22 cellular contexts compared by ENCODE assay signal in the genomic region with DNA sequence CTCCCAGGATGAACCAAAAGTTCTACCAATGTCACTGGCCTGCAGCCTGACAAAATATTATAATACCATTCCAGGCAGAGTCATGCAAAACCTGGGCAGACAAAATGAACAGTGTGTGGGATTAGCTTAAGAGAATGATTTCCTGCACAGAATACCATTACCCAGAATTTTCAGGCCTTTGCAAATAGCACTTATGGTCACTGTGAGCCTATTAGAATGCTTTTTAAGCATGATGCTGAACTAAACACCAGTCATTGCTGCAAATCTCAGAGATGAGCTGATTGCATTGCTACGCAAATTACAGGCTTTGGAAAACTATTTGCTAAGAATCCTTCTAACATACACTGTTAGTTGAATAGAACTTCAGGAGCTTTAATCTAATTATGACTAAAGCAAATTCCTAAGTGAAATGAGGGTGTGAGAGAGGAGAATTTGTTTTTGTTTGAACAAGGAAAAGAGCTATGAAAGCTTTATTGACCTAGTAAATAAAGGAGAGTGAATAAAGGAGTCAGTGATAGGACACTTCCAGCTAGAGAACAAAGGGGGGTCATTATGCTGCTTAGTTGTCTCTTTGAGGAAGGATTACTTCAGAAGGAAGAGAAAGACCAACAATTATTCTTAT.
A peak's percentile ranks its signal among the peaks of the same experiment; 100 is the strongest.
DNase-seq lines count a peak whose midpoint lies in the region; ATAC-seq lines count a peak whose summit lies in the region.
"Had no signal": no experiment of that assay in that cellular context is flagged by ENCODE, and none has a peak within 500 bp of the region (broad histone marks: within the 10 kb centered on the region; RNA-seq: fewer than 3 reads in every experiment).

No MANE protein-coding gene starts in this region.

- H3K27me3 ChIP-seq in neuronal stem cell (ENCODE audit: control insufficient read depth in 3 of 3, insufficient read depth in 3 of 3, low read depth in 1 of 3, low read length in 3 of 3): no peaks in the 10 kb centered on the region
- H3K27me3 ChIP-seq: transverse colon had no signal

- no peak overlapping the region for H4K91ac ChIP-seq in neuronal stem cell (ENCODE audit: low read depth, low read length, poor library complexity)

- peaks cover 10 to 11% of the 10 kb centered on the region in 2 donors for H3K4me1 ChIP-seq in neuronal stem cell (ENCODE audit: control insufficient read depth in 2 of 2, insufficient read depth in 1 of 2, low read depth in 1 of 2, low read length in 2 of 2)
- H3K4me1 ChIP-seq: transverse colon had no signal

- H3K27me3 Mint-ChIP-seq in immature natural killer cell (ENCODE audit: low read depth in 3 of 3): peaks cover 1 to 5% (median 2%) of the 10 kb centered on the region in 3 donors
- H3K27me3 Mint-ChIP-seq: activated naive CD8-positive, alpha-beta T cell; stimulated activated naive CD8-positive, alpha-beta T cell treated with anti-CD3 and anti-CD28 coated beads, Interleukin-15, Interleukin-2, amounts not matched to agents 100 ng/mL and 50 ng/mL, for 24 hours had no signal

- no peak overlapping the region for H3K23ac ChIP-seq in neuronal stem cell (ENCODE audit: low read depth, low read length, poor library complexity)

- no peak overlapping the region for H2BK15ac ChIP-seq in neuronal stem cell (ENCODE audit: low read length)

- H3K27ac Mint-ChIP-seq in immature natural killer cell: no peak overlapping the region
- H3K27ac Mint-ChIP-seq: activated naive CD8-positive, alpha-beta T cell; activated T-helper 17 cell treated with anti-CD3 and anti-CD28 coated beads, Interleukin-2, amount 50 U/mL, for 72 hours; CD4-positive, alpha-beta memory T cell; memory B cell; naive thymus-derived CD8-positive, alpha-beta T cell; stimulated activated naive CD8-positive, alpha-beta T cell treated with anti-CD3 and anti-CD28 coated beads, Interleukin-15, Interleukin-2, amounts not matched to agents 100 ng/mL and 50 ng/mL, for 24 hours had no signal

- peak overlapping the region; percentile 56 for H2AFZ ChIP-seq in neuronal stem cell (ENCODE audit: low read length)
- H2AFZ ChIP-seq: PC-9 had no signal

- no peak overlapping the region for H2BK12ac ChIP-seq in neuronal stem cell (ENCODE audit: low read length)

- H3K4me3 Mint-ChIP-seq in immature natural killer cell: no peak overlapping the region
- H3K4me3 Mint-ChIP-seq: activated naive CD8-positive, alpha-beta T cell; activated T-helper 17 cell treated with anti-CD3 and anti-CD28 coated beads, Interleukin-2, amount 50 U/mL, for 72 hours; CD4-positive, alpha-beta memory T cell; memory B cell; naive thymus-derived CD8-positive, alpha-beta T cell; stimulated activated naive CD8-positive, alpha-beta T cell treated with anti-CD3 and anti-CD28 coated beads, Interleukin-15, Interleukin-2, amounts not matched to agents 100 ng/mL and 50 ng/mL, for 24 hours had no signal

- ATAC-seq in esophagus mucosa (peak; percentile 47), GM18517 (IDR thresholded peaks at IDR 0.05; ENCODE audit: unreplicated experiment) (no peak)
- ATAC-seq: activated T-helper 17 cell treated with anti-CD3 and anti-CD28 coated beads, Interleukin-2, amount 50 U/mL, for 72 hours; GM12878; naive thymus-derived CD8-positive, alpha-beta T cell had no signal

- no peaks in the 10 kb centered on the region for H3K4me1 Mint-ChIP-seq in immature natural killer cell
- H3K4me1 Mint-ChIP-seq: activated T-helper 17 cell treated with anti-CD3 and anti-CD28 coated beads, Interleukin-2, amount 50 U/mL, for 72 hours; memory B cell; naive thymus-derived CD8-positive, alpha-beta T cell had no signal

- H3K18ac ChIP-seq in neuronal stem cell (ENCODE audit: low read length): no peak overlapping the region

- H3K27ac ChIP-seq in neuronal stem cell (replicated peaks; ENCODE audit: low read length): peak overlapping the region; percentile 10
- H3K27ac ChIP-seq: PC-9, prostate gland, skin epidermis, transverse colon had no signal

- H4K8ac ChIP-seq in neuronal stem cell (ENCODE audit: low read depth, low read length): no peak overlapping the region

- peaks cover 0 to 1% (median 0%) of the 10 kb centered on the region in 6 donors for H3K9me3 Mint-ChIP-seq in immature natural killer cell
- H3K9me3 Mint-ChIP-seq: activated T-helper 17 cell treated with anti-CD3 and anti-CD28 coated beads, Interleukin-2, amount 50 U/mL, for 72 hours; memory B cell; naive thymus-derived CD8-positive, alpha-beta T cell; stimulated activated naive CD8-positive, alpha-beta T cell treated with anti-CD3 and anti-CD28 coated beads, Interleukin-15, Interleukin-2, amounts not matched to agents 100 ng/mL and 50 ng/mL, for 24 hours had no signal

- no peaks in the 10 kb centered on the region for H3K36me3 Mint-ChIP-seq in immature natural killer cell
- H3K36me3 Mint-ChIP-seq: activated naive CD8-positive, alpha-beta T cell; CD4-positive, alpha-beta memory T cell; memory B cell; naive thymus-derived CD8-positive, alpha-beta T cell had no signal

- H3K4me2 ChIP-seq in neuronal stem cell (ENCODE audit: insufficient read depth, low read length, poor library complexity, severe bottlenecking): no peak overlapping the region
- H3K4me2 ChIP-seq: PC-9 had no signal

- H2BK5ac ChIP-seq in neuronal stem cell (ENCODE audit: low read length): no peak overlapping the region

- no CpG with 5 or more reads among the region's 1 CpG for WGBS in neuronal stem cell (ENCODE audit: extremely low coverage in 2 of 2, insufficient read length in 2 of 2, insufficient replicate concordance in 1 of 2), 2 donors

- no peak overlapping the region for H3K4me3 ChIP-seq in neuronal stem cell (ENCODE audit: low read length in 2 of 2)
- H3K4me3 ChIP-seq: GM12878, PC-9, prostate gland, skin epidermis, transverse colon had no signal

- H3K14ac ChIP-seq in neuronal stem cell (ENCODE audit: low read length): no peak overlapping the region

- DNase-seq in HuH-7 (ENCODE audit: low spot score) (peak; percentile 58), NCI-H748 (lab: John Stamatoyannopoulos, UW; ENCODE audit: unreplicated experiment) (peak; percentile 81), neuronal stem cell (ENCODE audit: low spot score) (peak; percentile 50), NCI-H1694 treated with DMSO at 0.1 percent for 48 hours (lab: John Stamatoyannopoulos, UW) (no peak), DMS 273 treated with DMSO at 0.1 percent for 48 hours (lab: John Stamatoyannopoulos, UW) (no peak), immature natural killer cell (no peak)
- DNase-seq: activated CD4-positive, alpha-beta T cell treated with anti-CD3 and anti-CD28 coated beads, Interleukin-2, amount 50 U/mL, for 1 hour; CD4-positive, alpha-beta memory T cell; head of caudate nucleus; naive thymus-derived CD8-positive, alpha-beta T cell; NCI-H1105 treated with DMSO at 0.1 percent for 48 hours; PC-9; transverse colon had no signal

- no peak overlapping the region for H3K4ac ChIP-seq in neuronal stem cell (ENCODE audit: low read length)

- no peaks in the 10 kb centered on the region for H3K79me1 ChIP-seq in neuronal stem cell (ENCODE audit: low read depth, low read length)

- no peak overlapping the region for H3K9ac ChIP-seq in neuronal stem cell (ENCODE audit: low read depth, low read length, poor library complexity)

- H3K36me3 ChIP-seq in neuronal stem cell (replicated peaks in 1 of 2; ENCODE audit: control insufficient read depth in 2 of 2, insufficient read depth in 2 of 2, low read length in 2 of 2): no peaks in the 10 kb centered on the region
- H3K36me3 ChIP-seq: prostate gland, transverse colon had no signal

- H2BK120ac ChIP-seq in neuronal stem cell (ENCODE audit: low read depth, low read length): no peak overlapping the region

- peaks cover 0 to 10% of the 10 kb centered on the region in 2 donors for H3K9me3 ChIP-seq in neuronal stem cell (replicated peaks in 1 of 2; ENCODE audit: control insufficient read depth in 2 of 2, insufficient read depth in 1 of 2, low read depth in 1 of 2, low read length in 2 of 2)
- H3K9me3 ChIP-seq: prostate gland, transverse colon had no signal

- H2AK5ac ChIP-seq in neuronal stem cell (ENCODE audit: low read depth, low read length): no peak overlapping the region

Comparison
In these comparisons a context has a peak if more than half of its experiments do, and no peak if none do; other contexts are left out.
1. DNase-seq: peak in HuH-7 (single experiment), NCI-H748 (single experiment) and neuronal stem cell (single experiment); none in NCI-H1694 treated with DMSO at 0.1 percent for 48 hours (single experiment), DMS 273 treated with DMSO at 0.1 percent for 48 hours (single experiment) and immature natural killer cell (0 of 3).